Comparison of ENCODE assay signal across 1 cellular context in genomic region chr12:41100572-41100971, GRCh38.
TF ChIP-seq lines count a peak whose summit lies in the region.

No MANE protein-coding gene starts in this region.

TF ChIP-seq in H1, 55 proteins besides CTCF, POLR2A, EP300 and RAD21 (continued from another document):
- TF ChIP-seq NANOG (IDR thresholded peaks at IDR 0.05; ENCODE audit: insufficient read depth, low read depth, low read length, poor library complexity, severe bottlenecking) = no peak
- no peak for TF ChIP-seq NRF1 (IDR thresholded peaks at IDR 0.05; ENCODE audit: low read depth, low read length)
- TF ChIP-seq HDAC2 (IDR thresholded peaks at IDR 0.05; ENCODE audit: borderline replicate concordance in 1 of 2, low read depth in 2 of 2, low read length in 2 of 2) = no peak
- TF ChIP-seq TCF12 (IDR thresholded peaks at IDR 0.05; ENCODE audit: low read depth, low read length) = no peak
- TF ChIP-seq CTBP2 (IDR thresholded peaks at IDR 0.05; ENCODE audit: borderline replicate concordance, insufficient read depth, insufficient read length, low read length) = no peak
- no peak for TF ChIP-seq TEAD4 (IDR thresholded peaks at IDR 0.05; ENCODE audit: low read depth, low read length)
- no peak for TF ChIP-seq JUN (IDR thresholded peaks at IDR 0.05; ENCODE audit: low read depth, low read length)
- TF ChIP-seq KDM1A (IDR thresholded peaks at IDR 0.05; ENCODE audit: borderline replicate concordance, low read length) = no peak
- no peak for TF ChIP-seq CEBPB (IDR thresholded peaks at IDR 0.05; ENCODE audit: low read depth, low read length)
- TF ChIP-seq SP2 (IDR thresholded peaks at IDR 0.05; ENCODE audit: low read length) = no peak
- no peak for TF ChIP-seq JUND (IDR thresholded peaks at IDR 0.05; ENCODE audit: low read length)
- TF ChIP-seq FOSL1 (IDR thresholded peaks at IDR 0.05; ENCODE audit: insufficient read depth, low read depth, low read length) = no peak
- TF ChIP-seq MAFK (IDR thresholded peaks at IDR 0.05; ENCODE audit: low read depth, low read length) = no peak
- TF ChIP-seq BACH1 (IDR thresholded peaks at IDR 0.05; ENCODE audit: low read length) = no peak
- no peak for TF ChIP-seq TAF1 (IDR thresholded peaks at IDR 0.05; ENCODE audit: low read depth, low read length)
- no peak for TF ChIP-seq CHD2 (IDR thresholded peaks at IDR 0.05; ENCODE audit: low read length)
